8 cellular contexts compared by ENCODE assay signal in genomic region chr3:151168269-151169094, GRCh38. TPM values are rescaled to one million over a fixed set of nuclear protein-coding genes. Genes with fewer than 3 reads are reported as not detected.
A peak's percentile ranks its signal among the peaks of the same experiment; 100 is the strongest.
DNase-seq lines count a peak whose midpoint lies in the region; ATAC-seq, FAIRE-seq and TF ChIP-seq lines count a peak whose summit lies in the region.

No MANE protein-coding gene starts in this region.

- DNase-seq in DMS 273 (lab: John Stamatoyannopoulos, UW; ENCODE audit: unreplicated experiment), result peak; percentile 91
- DNase-seq in Karpas-422, result peak; percentile 82
- peak; percentile 42 for DNase-seq in RPMI7951 (ENCODE audit: low read depth)
- DNase-seq in activated T-helper 2 cell treated with anti-CD3 and anti-CD28 coated beads, Interferon-gamma antibody, Interleukin-2, Interleukin-4, amounts not matched to agents 10 μg/mL and 5 μg/mL and 100 μg/mL, durations not matched to agents 14 hours and 24 hours and 36 hours (ENCODE audit: low spot score), result peak; percentile 61
- DNase-seq in posterior cingulate gyrus, result peak; percentile 34 to 94 (median 73)
- DNase-seq in urothelium cell line (ENCODE audit: low spot score), result peak; percentile 55

- H3K9me3 ChIP-seq in Karpas-422 (ENCODE audit: low read length), result no peaks in the 10 kb centered on the region
- H3K9me3 ChIP-seq in gastroesophageal sphincter, result no peaks in the 10 kb centered on the region

- H3K9me3 Mint-ChIP-seq in activated T-helper 2 cell treated with anti-CD3 and anti-CD28 coated beads, Interferon-gamma antibody, Interleukin-2, Interleukin-4, amounts not matched to agents 10 μg/mL and 5 μg/mL and 100 μg/mL, durations not matched to agents 14 hours and 24 hours and 36 hours, result no peaks in the 10 kb centered on the region

- no peak for FAIRE-seq in urothelium cell line (lab: Jason Lieb, UNC)

- H3K9me2 ChIP-seq in Karpas-422 (replicated peaks; ENCODE audit: insufficient read depth, low read length), result no peaks in the 10 kb centered on the region

- H3K36me3 ChIP-seq in Karpas-422 (ENCODE audit: insufficient read depth, low read length) (no peaks in the 10 kb centered on the region), gastroesophageal sphincter (no peaks in the 10 kb centered on the region)

- no peak overlapping the region for H3K4me2 ChIP-seq in Karpas-422 (ENCODE audit: low read depth, low read length, poor library complexity, severe bottlenecking)

- H3K4me1 ChIP-seq in Karpas-422 (ENCODE audit: low read length) (peaks cover 3% of the 10 kb centered on the region; the same call in 1 of the 2 replicates), gastroesophageal sphincter (peaks cover 0 to 4% (median 0%) of the 10 kb centered on the region in 3 donors)

- TF ChIP-seq EP300 in gastroesophageal sphincter (IDR thresholded peaks at IDR 0.05), result no peak

- no peak overlapping the region for H3K27ac Mint-ChIP-seq in activated T-helper 2 cell treated with anti-CD3 and anti-CD28 coated beads, Interferon-gamma antibody, Interleukin-2, Interleukin-4, amounts not matched to agents 10 μg/mL and 5 μg/mL and 100 μg/mL, durations not matched to agents 14 hours and 24 hours and 36 hours

- ATAC-seq in GM21526 (IDR thresholded peaks at IDR 0.05; ENCODE audit: low FRiP score, unreplicated experiment), result peak; percentile 49
- peak; percentile 46 for ATAC-seq in gastroesophageal sphincter

- H3K4me3 ChIP-seq in Karpas-422 (ENCODE audit: low read length) (no peak overlapping the region), gastroesophageal sphincter (no peak overlapping the region)

- TF ChIP-seq CTCF in gastroesophageal sphincter (IDR thresholded peaks at IDR 0.05), result peak; percentile 62 to 79 (median 63)

- peaks cover 43% of the 10 kb centered on the region for H3K4me1 Mint-ChIP-seq in activated T-helper 2 cell treated with anti-CD3 and anti-CD28 coated beads, Interferon-gamma antibody, Interleukin-2, Interleukin-4, amounts not matched to agents 10 μg/mL and 5 μg/mL and 100 μg/mL, durations not matched to agents 14 hours and 24 hours and 36 hours (ENCODE audit: low read depth)

- H2AFZ ChIP-seq in Karpas-422 (ENCODE audit: low read length), result no peak overlapping the region

- H3K27me3 Mint-ChIP-seq in activated T-helper 2 cell treated with anti-CD3 and anti-CD28 coated beads, Interferon-gamma antibody, Interleukin-2, Interleukin-4, amounts not matched to agents 10 μg/mL and 5 μg/mL and 100 μg/mL, durations not matched to agents 14 hours and 24 hours and 36 hours (ENCODE audit: low read depth), result no peaks in the 10 kb centered on the region

- H3K36me3 Mint-ChIP-seq in activated T-helper 2 cell treated with anti-CD3 and anti-CD28 coated beads, Interferon-gamma antibody, Interleukin-2, Interleukin-4, amounts not matched to agents 10 μg/mL and 5 μg/mL and 100 μg/mL, durations not matched to agents 14 hours and 24 hours and 36 hours (ENCODE audit: low read depth), result no peaks in the 10 kb centered on the region

- H3K27ac ChIP-seq in Karpas-422 (ENCODE audit: low read length) (no peak overlapping the region), gastroesophageal sphincter (no peak overlapping the region)

- TF ChIP-seq POLR2A in gastroesophageal sphincter (IDR thresholded peaks at IDR 0.05), result no peak

- H3K9ac ChIP-seq in Karpas-422 (ENCODE audit: low read length), result no peak overlapping the region

- H4K20me1 ChIP-seq in Karpas-422 (ENCODE audit: insufficient read depth, low read depth, low read length), result no peaks in the 10 kb centered on the region

- H3K27me3 ChIP-seq in Karpas-422 (ENCODE audit: low read length) (peaks cover 3% of the 10 kb centered on the region; the same call in 1 of the 2 replicates), gastroesophageal sphincter (no peaks in the 10 kb centered on the region)

- intact Hi-C loops in activated T-helper 2 cell treated with anti-CD3 and anti-CD28 coated beads, Interferon-gamma antibody, Interleukin-2, Interleukin-4, amounts not matched to agents 10 μg/mL and 5 μg/mL and 100 μg/mL, durations not matched to agents 14 hours and 24 hours and 36 hours (cut with micrococcal nuclease), result loop anchor here (1.0 to 5.0 kb wide), 5 partner anchors 59 to 729 kb away; partner anchors contain the start of gene GPR87
- intact Hi-C loops in posterior cingulate gyrus (cut with DNase I), result loop anchor here (1.0 to 10.0 kb wide), 2 partner anchors 56 to 115 kb away; no protein-coding TSS in a partner anchor

- H3K4me3 Mint-ChIP-seq in activated T-helper 2 cell treated with anti-CD3 and anti-CD28 coated beads, Interferon-gamma antibody, Interleukin-2, Interleukin-4, amounts not matched to agents 10 μg/mL and 5 μg/mL and 100 μg/mL, durations not matched to agents 14 hours and 24 hours and 36 hours (ENCODE audit: low read depth), result no peak overlapping the region

- no peaks in the 10 kb centered on the region for H3K79me2 ChIP-seq in Karpas-422 (ENCODE audit: low read length)

- WGBS in gastroesophageal sphincter (ENCODE audit: low coverage in 1 of 2), 2 donors, result 29 to 35% methylated on average over 6 to 7 of the region's 7 CpGs

RNA-seq across cellular contexts. Expression of gene GPR171, which starts 34.5 kb away (rescaled TPM):
- not detected in 2 replicates for total RNA-seq in Karpas-422 (2014; rRNA removed; shearing (Covaris generic); ENCODE audit: low replicate concordance)
- total RNA-seq in RPMI7951 (2014; rRNA removed; shearing (Covaris generic)), result not detected in 2 replicates
- 232 TPM in 2 replicates for total RNA-seq in activated T-helper 2 cell treated with anti-CD3 and anti-CD28 coated beads, Interferon-gamma antibody, Interleukin-2, Interleukin-4, amounts not matched to agents 10 μg/mL and 5 μg/mL and 100 μg/mL, durations not matched to agents 14 hours and 24 hours and 36 hours
- 1 to 10 TPM in 2 of 4 donors, under 1 TPM in 2; 0.31 to 4.3 (median 1.2) TPM for total RNA-seq in gastroesophageal sphincter

Comparison
In these comparisons a context has a peak if more than half of its experiments do, and no peak if none do; other contexts are left out.
1. RNA of gene GPR171, which starts 34.5 kb away (total RNA-seq): 232 TPM in activated T-helper 2 cell treated with anti-CD3 and anti-CD28 coated beads, Interferon-gamma antibody, Interleukin-2, Interleukin-4, amounts not matched to agents 10 μg/mL and 5 μg/mL and 100 μg/mL, durations not matched to agents 14 hours and 24 hours and 36 hours; 0.31 to 4.3 TPM in gastroesophageal sphincter, not detected in Karpas-422 and not detected in RPMI7951; every median in the first group is over 10 times any median in the second.
2. Peak in every context shown above with its lines, with median percentiles within 50 percentile points of each other: DNase-seq.